20 cellular contexts compared by ENCODE assay signal in the genomic region with DNA sequence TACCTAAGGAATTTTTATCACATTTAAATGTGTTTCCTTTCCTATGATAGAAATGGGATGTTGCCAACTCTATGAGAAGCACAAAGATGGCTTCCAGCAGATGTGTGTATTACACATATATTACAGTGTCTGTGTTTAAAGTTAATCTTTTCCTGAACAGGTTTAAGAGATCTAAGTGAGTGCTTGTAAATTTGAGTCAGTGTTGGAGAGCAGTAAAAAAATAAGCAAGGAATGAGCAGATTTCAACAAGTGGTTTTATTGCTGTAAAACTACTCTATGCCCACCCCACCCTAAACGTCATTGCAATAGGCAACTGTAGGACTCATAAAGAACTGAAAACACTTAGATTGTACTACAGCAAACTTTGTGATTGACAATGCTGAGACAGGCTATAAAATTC.
"Had no signal": no experiment of that assay in that cellular context is flagged by ENCODE, and none has a peak within 500 bp of the region (broad histone marks: within the 10 kb centered on the region; RNA-seq: fewer than 3 reads in every experiment).

No MANE protein-coding gene starts in this region.

- H3K4me3 ChIP-seq: adrenal gland, ascending aorta, esophagus muscularis mucosa, gastroesophageal sphincter, heart left ventricle, ovary, psoas muscle, right atrium auricular region, thyroid gland had no signal

- H3K27ac ChIP-seq: adrenal gland, ascending aorta, brain microvascular endothelial cell, esophagus muscularis mucosa, gastroesophageal sphincter, heart left ventricle, neutrophil, ovary, psoas muscle, right atrium auricular region, thyroid gland had no signal

- H3K4me1 ChIP-seq: adrenal gland, ascending aorta, esophagus muscularis mucosa, gastroesophageal sphincter, heart left ventricle, psoas muscle, right atrium auricular region, thyroid gland had no signal

- H3K36me3 ChIP-seq: adrenal gland, ascending aorta, brain microvascular endothelial cell, esophagus muscularis mucosa, gastroesophageal sphincter, heart left ventricle, neutrophil, ovary, right atrium auricular region, thyroid gland had no signal

- H3K27me3 ChIP-seq: adrenal gland, ascending aorta, brain microvascular endothelial cell, esophagus muscularis mucosa, gastroesophageal sphincter, heart left ventricle, neutrophil, ovary, right atrium auricular region, thyroid gland had no signal

- DNase-seq: activated T-cell treated with anti-CD3 and anti-CD28 coated beads, Interleukin-2, amount 50 U/mL, for 1 hour; adrenal gland; brain microvascular endothelial cell; caudate nucleus; heart left ventricle; kidney glomerular epithelial cell; midbrain; ovary; psoas muscle; stimulated activated CD4-positive, alpha-beta T cell treated with anti-CD3 and anti-CD28 coated beads, Interleukin-4, amount 100 ng/mL, for 4 hours; substantia nigra; T-helper 9 cell; thyroid gland had no signal

- H3K9me3 ChIP-seq: adrenal gland, gastroesophageal sphincter, neutrophil, ovary, psoas muscle, right atrium auricular region, thyroid gland had no signal

- ATAC-seq: activated T-helper 17 cell treated with anti-CD3 and anti-CD28 coated beads, Interleukin-2, amount 50 U/mL, for 72 hours; gastroesophageal sphincter; heart left ventricle; psoas muscle; WTC11 had no signal
